ENCODE assay signal across 29 cellular contexts in genomic region chr10:123379156-123379555, GRCh38.
"Had no signal": no experiment of that assay in that cellular context is flagged by ENCODE, and none has a peak within 500 bp of the region (broad histone marks: within the 10 kb centered on the region; RNA-seq: fewer than 3 reads in every experiment).

No MANE protein-coding gene starts in this region.

- H3K4me1 ChIP-seq: left lung, psoas muscle, suprapubic skin, vagina had no signal

- H3K9me3 ChIP-seq: esophagus squamous epithelium, left lung, ovary, psoas muscle, suprapubic skin, transverse colon, vagina had no signal

- H3K9me3 Mint-ChIP-seq: nephron; stimulated activated naive CD8-positive, alpha-beta T cell treated with anti-CD3 and anti-CD28 coated beads, Interleukin-15, amount 100 ng/mL, for 72 hours had no signal

- H3K4me1 Mint-ChIP-seq: nephron; stimulated activated naive CD8-positive, alpha-beta T cell treated with anti-CD3 and anti-CD28 coated beads, Interleukin-15, amount 100 ng/mL, for 72 hours had no signal

- DNase-seq: dermis blood vessel endothelial cell; effector memory CD4-positive, alpha-beta T cell; erythroblast; esophagus squamous epithelium; foreskin melanocyte; glutamatergic neuron; hypothalamus; left cardiac atrium; left lung; mesendoderm; midbrain; naive thymus-derived CD4-positive, alpha-beta T cell; nucleus accumbens; ovary; posterior cingulate gyrus; psoas muscle; right cardiac atrium; small intestine; stimulated activated CD4-positive, alpha-beta T cell treated with anti-CD3 and anti-CD28 coated beads, Interleukin-12 subunit alpha, Interleukin-12 subunit beta, amount 100 ng/mL, for 4 hours; stimulated activated CD4-positive, alpha-beta T cell treated with anti-CD3 and anti-CD28 coated beads, Interleukin-1b, Interleukin-23, amount 100 ng/mL, for 48 hours; stimulated activated CD4-positive, alpha-beta T cell treated with anti-CD3 and anti-CD28 coated beads, Interleukin-4, amount 100 ng/mL, for 1 hour; stimulated activated CD8-positive, alpha-beta memory T cell treated with anti-CD3 and anti-CD28 coated beads, Interleukin-4, amount 100 ng/mL, for 48 hours; stimulated activated naive CD4-positive, alpha-beta T cell; stimulated activated naive CD8-positive, alpha-beta T cell treated with anti-CD3 and anti-CD28 coated beads, Interleukin-15, amount 100 ng/mL, for 72 hours; transverse colon had no signal

- H3K27ac Mint-ChIP-seq: naive thymus-derived CD4-positive, alpha-beta T cell; nephron had no signal

- H3K27ac ChIP-seq: coronary artery, esophagus squamous epithelium, left lung, ovary, psoas muscle, suprapubic skin, transverse colon, vagina had no signal

- ATAC-seq: left cardiac atrium; left lung; naive thymus-derived CD4-positive, alpha-beta T cell; psoas muscle; right cardiac atrium; stimulated activated naive CD8-positive, alpha-beta T cell treated with anti-CD3 and anti-CD28 coated beads, Interleukin-15, amount 100 ng/mL, for 72 hours had no signal

- H3K4me3 ChIP-seq: coronary artery, esophagus squamous epithelium, left lung, ovary, psoas muscle, suprapubic skin, transverse colon, vagina had no signal

- H3K36me3 Mint-ChIP-seq: naive thymus-derived CD4-positive, alpha-beta T cell had no signal

- H3K36me3 ChIP-seq: esophagus squamous epithelium, left lung, ovary, suprapubic skin, transverse colon, vagina had no signal

- H3K27me3 ChIP-seq: left lung, ovary, transverse colon, vagina had no signal

- H3K4me3 Mint-ChIP-seq: naive thymus-derived CD4-positive, alpha-beta T cell; nephron; stimulated activated naive CD8-positive, alpha-beta T cell treated with anti-CD3 and anti-CD28 coated beads, Interleukin-15, amount 100 ng/mL, for 72 hours had no signal
